21 cellular contexts compared by ENCODE assay signal in the genomic region with DNA sequence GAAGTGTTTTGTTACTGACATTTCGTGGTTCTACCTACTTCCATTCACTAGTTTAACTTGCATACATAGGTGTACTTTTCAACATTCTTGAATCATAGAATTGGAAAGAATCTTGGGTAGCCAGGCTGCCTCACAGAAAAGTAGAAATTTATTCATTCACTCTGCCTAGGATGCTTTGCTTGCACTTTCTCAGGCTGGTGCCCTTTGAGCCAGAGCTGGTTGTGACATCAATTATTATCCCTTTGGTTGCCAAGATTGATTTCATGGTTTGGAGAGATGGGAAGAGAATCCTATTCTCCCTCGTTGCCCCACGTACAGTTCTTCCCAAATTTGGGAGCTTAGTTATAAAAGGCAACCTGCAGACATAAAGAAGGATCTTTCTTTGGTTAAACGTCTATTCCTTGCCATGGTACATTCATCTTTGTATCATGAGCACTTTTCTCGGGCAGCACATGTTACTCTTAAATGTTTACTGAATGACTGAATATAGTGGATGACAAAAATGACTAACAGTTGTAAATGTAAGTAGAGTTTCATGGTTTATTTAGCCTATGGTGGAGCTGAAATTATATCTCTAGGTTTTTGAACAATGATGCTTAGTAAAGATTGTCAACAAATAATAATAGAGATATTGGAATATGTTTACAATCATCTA.
"Had no signal": no experiment of that assay in that cellular context is flagged by ENCODE, and none has a peak within 500 bp of the region (broad histone marks: within the 10 kb centered on the region; RNA-seq: fewer than 3 reads in every experiment).

No MANE protein-coding gene starts in this region.

- ATAC-seq: K562, T-cell had no signal

- H3K4me3 ChIP-seq: K562, SJSA1, SK-N-MC had no signal

- H3K4me1 ChIP-seq: SJSA1 had no signal

- DNase-seq: Kasumi-1, MM.1S, NCI-H1092 treated with DMSO at 0.1 percent for 48 hours, NCI-H1436, NCI-H187, NCI-H2029, NCI-H2081 treated with DMSO at 0.1 percent for 48 hours, NCI-H2171, NCI-H226, NCI-H446, NCI-H510A, NCI-H524 treated with DMSO at 0.1 percent for 48 hours, NCI-H69, NCI-H774, SHP77 treated with DMSO at 0.1 percent for 48 hours, T-cell had no signal

- H3K27ac ChIP-seq: KMS-11, RWPE1, SJSA1, SK-N-MC had no signal

- H3K36me3 ChIP-seq: SJSA1 had no signal

- H3K9ac ChIP-seq: KMS-11 had no signal

- FAIRE-seq: K562 had no signal

- H3K27me3 ChIP-seq: SJSA1 had no signal
